ENCODE assay signal across 1 cellular context in the genomic region with DNA sequence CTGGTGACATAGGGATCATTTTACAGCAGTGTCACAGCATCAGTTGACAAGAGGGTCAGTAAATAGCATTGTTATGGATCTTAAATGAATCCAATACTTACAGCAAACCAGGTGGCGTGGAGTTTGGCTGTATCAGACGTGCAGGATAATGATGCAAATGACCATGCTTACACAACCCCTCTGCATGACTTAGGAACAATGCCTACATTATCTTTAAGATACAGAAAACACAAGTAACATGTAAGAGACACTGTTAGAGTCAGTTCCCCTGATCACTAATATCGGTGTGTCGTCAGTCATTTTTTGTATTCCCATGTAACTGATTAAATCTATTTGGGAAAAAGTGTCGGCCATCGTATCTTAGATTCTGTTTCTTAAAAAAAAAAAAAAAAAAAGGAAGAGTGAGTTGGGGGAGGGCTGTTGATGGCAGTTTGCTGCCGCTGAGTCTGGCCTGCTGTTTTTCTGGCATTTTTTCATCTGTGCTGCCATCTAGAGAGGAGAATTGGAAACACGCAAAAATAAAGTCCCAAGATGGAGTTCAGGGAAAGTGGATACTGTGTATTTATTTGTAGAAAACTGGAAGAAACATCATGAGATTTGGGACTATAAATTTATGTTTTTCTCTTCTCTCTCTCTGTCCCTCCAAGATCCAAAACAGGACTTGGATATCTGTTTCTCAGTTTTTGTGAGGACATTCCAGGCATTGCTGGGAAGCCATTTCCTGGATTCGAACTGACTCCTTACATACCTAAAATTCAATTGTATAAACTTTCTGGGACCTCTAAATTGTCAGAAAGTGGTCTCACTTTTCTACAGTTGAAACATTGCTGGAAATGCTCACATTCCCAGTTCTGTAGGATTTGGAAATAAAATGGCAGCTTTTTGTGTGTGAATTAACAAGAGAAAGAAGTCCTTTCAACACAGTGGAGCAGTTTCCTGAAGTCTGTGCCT.
A peak's percentile ranks its signal among the peaks of the same experiment; 100 is the strongest.
TF ChIP-seq lines count a peak whose summit lies in the region.

No MANE protein-coding gene starts in this region.

TF ChIP-seq in GM12878, 131 proteins besides CTCF, POLR2A, EP300 and RAD21 (continued from another document):
- TF ChIP-seq, protein P1, sequence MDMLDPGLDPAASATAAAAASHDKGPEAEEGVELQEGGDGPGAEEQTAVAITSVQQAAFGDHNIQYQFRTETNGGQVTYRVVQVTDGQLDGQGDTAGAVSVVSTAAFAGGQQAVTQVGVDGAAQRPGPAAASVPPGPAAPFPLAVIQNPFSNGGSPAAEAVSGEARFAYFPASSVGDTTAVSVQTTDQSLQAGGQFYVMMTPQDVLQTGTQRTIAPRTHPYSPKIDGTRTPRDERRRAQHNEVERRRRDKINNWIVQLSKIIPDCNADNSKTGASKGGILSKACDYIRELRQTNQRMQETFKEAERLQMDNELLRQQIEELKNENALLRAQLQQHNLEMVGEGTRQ (IDR thresholded peaks at IDR 0.05; ENCODE audit: borderline replicate concordance, low read depth, low read length), result no peak
- TF ChIP-seq CREM (IDR thresholded peaks at IDR 0.05; ENCODE audit: low read depth) (0 out of 2 replicates have a peak, but pooled peaks have one; percentile 11), ZNF217 (IDR thresholded peaks at IDR 0.05) (no peak), EGR1 (IDR thresholded peaks at IDR 0.05; ENCODE audit: borderline replicate concordance in 1 of 2, low read depth in 2 of 2, low read length in 2 of 2) (no peak), ZNF384 (IDR thresholded peaks at IDR 0.05; ENCODE audit: borderline replicate concordance, low read depth, low read length) (peak; percentile 95), CBX3 (IDR thresholded peaks at IDR 0.05; ENCODE audit: borderline replicate concordance, low read depth) (no peak), NR2F1 (conservative IDR thresholded peaks at IDR 0.05) (no peak), BCL11A (IDR thresholded peaks at IDR 0.05; ENCODE audit: low read depth, low read length) (no peak), MYB (IDR thresholded peaks at IDR 0.05; ENCODE audit: borderline replicate concordance, low read depth, low read length) (peak; percentile 46; the same call in 1 of the 2 replicates), SMC3 (IDR thresholded peaks at IDR 0.05; ENCODE audit: borderline replicate concordance, low read length) (peak; percentile 88), IKZF2 (IDR thresholded peaks at IDR 0.05) (0 out of 4 replicates have a peak, but pooled peaks have one; percentile 17 to 23), TCF12 (IDR thresholded peaks at IDR 0.05; ENCODE audit: low read depth, low read length) (0 out of 2 replicates have a peak, but pooled peaks have one; percentile 21), RFX5 (IDR thresholded peaks at IDR 0.05; ENCODE audit: low read depth, low read length) (no peak), DPF2 (IDR thresholded peaks at IDR 0.05) (no peak), JUND (IDR thresholded peaks at IDR 0.05; ENCODE audit: low read depth, low read length) (no peak), YY1 (IDR thresholded peaks at IDR 0.05; ENCODE audit: low read depth, low read length) (peak; percentile 90), ATF7 (IDR thresholded peaks at IDR 0.05; ENCODE audit: low read depth) (peak; percentile 55; the same call in 1 of the 2 replicates)
- TF ChIP-seq, protein P2, sequence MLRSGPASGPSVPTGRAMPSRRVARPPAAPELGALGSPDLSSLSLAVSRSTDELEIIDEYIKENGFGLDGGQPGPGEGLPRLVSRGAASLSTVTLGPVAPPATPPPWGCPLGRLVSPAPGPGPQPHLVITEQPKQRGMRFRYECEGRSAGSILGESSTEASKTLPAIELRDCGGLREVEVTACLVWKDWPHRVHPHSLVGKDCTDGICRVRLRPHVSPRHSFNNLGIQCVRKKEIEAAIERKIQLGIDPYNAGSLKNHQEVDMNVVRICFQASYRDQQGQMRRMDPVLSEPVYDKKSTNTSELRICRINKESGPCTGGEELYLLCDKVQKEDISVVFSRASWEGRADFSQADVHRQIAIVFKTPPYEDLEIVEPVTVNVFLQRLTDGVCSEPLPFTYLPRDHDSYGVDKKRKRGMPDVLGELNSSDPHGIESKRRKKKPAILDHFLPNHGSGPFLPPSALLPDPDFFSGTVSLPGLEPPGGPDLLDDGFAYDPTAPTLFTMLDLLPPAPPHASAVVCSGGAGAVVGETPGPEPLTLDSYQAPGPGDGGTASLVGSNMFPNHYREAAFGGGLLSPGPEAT (IDR thresholded peaks at IDR 0.05; ENCODE audit: low read depth), result no peak
- TF ChIP-seq, protein P3, sequence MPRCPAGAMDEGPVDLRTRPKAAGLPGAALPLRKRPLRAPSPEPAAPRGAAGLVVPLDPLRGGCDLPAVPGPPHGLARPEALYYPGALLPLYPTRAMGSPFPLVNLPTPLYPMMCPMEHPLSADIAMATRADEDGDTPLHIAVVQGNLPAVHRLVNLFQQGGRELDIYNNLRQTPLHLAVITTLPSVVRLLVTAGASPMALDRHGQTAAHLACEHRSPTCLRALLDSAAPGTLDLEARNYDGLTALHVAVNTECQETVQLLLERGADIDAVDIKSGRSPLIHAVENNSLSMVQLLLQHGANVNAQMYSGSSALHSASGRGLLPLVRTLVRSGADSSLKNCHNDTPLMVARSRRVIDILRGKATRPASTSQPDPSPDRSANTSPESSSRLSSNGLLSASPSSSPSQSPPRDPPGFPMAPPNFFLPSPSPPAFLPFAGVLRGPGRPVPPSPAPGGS (IDR thresholded peaks at IDR 0.05; ENCODE audit: borderline replicate concordance, insufficient read depth, low read depth, low read length, poor library complexity, severe bottlenecking), result no peak
- TF ChIP-seq, protein P4, sequence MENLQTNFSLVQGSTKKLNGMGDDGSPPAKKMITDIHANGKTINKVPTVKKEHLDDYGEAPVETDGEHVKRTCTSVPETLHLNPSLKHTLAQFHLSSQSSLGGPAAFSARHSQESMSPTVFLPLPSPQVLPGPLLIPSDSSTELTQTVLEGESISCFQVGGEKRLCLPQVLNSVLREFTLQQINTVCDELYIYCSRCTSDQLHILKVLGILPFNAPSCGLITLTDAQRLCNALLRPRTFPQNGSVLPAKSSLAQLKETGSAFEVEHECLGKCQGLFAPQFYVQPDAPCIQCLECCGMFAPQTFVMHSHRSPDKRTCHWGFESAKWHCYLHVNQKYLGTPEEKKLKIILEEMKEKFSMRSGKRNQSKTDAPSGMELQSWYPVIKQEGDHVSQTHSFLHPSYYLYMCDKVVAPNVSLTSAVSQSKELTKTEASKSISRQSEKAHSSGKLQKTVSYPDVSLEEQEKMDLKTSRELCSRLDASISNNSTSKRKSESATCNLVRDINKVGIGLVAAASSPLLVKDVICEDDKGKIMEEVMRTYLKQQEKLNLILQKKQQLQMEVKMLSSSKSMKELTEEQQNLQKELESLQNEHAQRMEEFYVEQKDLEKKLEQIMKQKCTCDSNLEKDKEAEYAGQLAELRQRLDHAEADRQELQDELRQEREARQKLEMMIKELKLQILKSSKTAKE (IDR thresholded peaks at IDR 0.05; ENCODE audit: low read depth, poor library complexity, severe bottlenecking), result peak; percentile 19
- TF ChIP-seq, protein P5, sequence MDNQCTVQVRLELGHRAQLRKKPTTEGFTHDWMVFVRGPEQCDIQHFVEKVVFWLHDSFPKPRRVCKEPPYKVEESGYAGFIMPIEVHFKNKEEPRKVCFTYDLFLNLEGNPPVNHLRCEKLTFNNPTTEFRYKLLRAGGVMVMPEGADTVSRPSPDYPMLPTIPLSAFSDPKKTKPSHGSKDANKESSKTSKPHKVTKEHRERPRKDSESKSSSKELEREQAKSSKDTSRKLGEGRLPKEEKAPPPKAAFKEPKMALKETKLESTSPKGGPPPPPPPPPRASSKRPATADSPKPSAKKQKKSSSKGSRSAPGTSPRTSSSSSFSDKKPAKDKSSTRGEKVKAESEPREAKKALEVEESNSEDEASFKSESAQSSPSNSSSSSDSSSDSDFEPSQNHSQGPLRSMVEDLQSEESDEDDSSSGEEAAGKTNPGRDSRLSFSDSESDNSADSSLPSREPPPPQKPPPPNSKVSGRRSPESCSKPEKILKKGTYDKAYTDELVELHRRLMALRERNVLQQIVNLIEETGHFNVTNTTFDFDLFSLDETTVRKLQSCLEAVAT (IDR thresholded peaks at IDR 0.05), result peak; percentile 65; the same call in 1 of the 2 replicates
- TF ChIP-seq, protein P6, sequence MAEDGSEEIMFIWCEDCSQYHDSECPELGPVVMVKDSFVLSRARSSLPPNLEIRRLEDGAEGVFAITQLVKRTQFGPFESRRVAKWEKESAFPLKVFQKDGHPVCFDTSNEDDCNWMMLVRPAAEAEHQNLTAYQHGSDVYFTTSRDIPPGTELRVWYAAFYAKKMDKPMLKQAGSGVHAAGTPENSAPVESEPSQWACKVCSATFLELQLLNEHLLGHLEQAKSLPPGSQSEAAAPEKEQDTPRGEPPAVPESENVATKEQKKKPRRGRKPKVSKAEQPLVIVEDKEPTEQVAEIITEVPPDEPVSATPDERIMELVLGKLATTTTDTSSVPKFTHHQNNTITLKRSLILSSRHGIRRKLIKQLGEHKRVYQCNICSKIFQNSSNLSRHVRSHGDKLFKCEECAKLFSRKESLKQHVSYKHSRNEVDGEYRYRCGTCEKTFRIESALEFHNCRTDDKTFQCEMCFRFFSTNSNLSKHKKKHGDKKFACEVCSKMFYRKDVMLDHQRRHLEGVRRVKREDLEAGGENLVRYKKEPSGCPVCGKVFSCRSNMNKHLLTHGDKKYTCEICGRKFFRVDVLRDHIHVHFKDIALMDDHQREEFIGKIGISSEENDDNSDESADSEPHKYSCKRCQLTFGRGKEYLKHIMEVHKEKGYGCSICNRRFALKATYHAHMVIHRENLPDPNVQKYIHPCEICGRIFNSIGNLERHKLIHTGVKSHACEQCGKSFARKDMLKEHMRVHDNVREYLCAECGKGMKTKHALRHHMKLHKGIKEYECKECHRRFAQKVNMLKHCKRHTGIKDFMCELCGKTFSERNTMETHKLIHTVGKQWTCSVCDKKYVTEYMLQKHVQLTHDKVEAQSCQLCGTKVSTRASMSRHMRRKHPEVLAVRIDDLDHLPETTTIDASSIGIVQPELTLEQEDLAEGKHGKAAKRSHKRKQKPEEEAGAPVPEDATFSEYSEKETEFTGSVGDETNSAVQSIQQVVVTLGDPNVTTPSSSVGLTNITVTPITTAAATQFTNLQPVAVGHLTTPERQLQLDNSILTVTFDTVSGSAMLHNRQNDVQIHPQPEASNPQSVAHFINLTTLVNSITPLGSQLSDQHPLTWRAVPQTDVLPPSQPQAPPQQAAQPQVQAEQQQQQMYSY (CRISPR knock-in tag; IDR thresholded peaks at IDR 0.05), result no peak
- TF ChIP-seq, protein P7, sequence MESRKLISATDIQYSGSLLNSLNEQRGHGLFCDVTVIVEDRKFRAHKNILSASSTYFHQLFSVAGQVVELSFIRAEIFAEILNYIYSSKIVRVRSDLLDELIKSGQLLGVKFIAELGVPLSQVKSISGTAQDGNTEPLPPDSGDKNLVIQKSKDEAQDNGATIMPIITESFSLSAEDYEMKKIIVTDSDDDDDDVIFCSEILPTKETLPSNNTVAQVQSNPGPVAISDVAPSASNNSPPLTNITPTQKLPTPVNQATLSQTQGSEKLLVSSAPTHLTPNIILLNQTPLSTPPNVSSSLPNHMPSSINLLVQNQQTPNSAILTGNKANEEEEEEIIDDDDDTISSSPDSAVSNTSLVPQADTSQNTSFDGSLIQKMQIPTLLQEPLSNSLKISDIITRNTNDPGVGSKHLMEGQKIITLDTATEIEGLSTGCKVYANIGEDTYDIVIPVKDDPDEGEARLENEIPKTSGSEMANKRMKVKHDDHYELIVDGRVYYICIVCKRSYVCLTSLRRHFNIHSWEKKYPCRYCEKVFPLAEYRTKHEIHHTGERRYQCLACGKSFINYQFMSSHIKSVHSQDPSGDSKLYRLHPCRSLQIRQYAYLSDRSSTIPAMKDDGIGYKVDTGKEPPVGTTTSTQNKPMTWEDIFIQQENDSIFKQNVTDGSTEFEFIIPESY (IDR thresholded peaks at IDR 0.05), result no peak
